Comparison of ENCODE assay signal across 1 cellular context in genomic region chr17:77510133-77510796, GRCh38.
A peak's percentile ranks its signal among the peaks of the same experiment; 100 is the strongest.
TF ChIP-seq lines count a peak whose summit lies in the region.

No MANE protein-coding gene starts in this region.

TF ChIP-seq in HepG2, 621 proteins besides CTCF, POLR2A, EP300 and RAD21 (continued from another document):
- TF ChIP-seq ZBTB37 (CRISPR knock-in tag; IDR thresholded peaks at IDR 0.05) (no peak), ZSCAN31 (CRISPR knock-in tag; IDR thresholded peaks at IDR 0.05; ENCODE audit: low read depth) (no peak), REPIN1 (CRISPR knock-in tag; IDR thresholded peaks at IDR 0.05; ENCODE audit: borderline replicate concordance, low read depth) (no peak), PHF8 (CRISPR knock-in tag; IDR thresholded peaks at IDR 0.05) (no peak), FOXP4 (CRISPR knock-in tag; IDR thresholded peaks at IDR 0.05) (0 out of 2 replicates have a peak, but pooled peaks have one; percentile 45), RXRB (CRISPR knock-in tag; IDR thresholded peaks at IDR 0.05; ENCODE audit: borderline replicate concordance) (no peak), HNF4A (CRISPR knock-in tag; IDR thresholded peaks at IDR 0.05) (peak; percentile 37; the same call in 1 of the 2 replicates), ZNF274 (CRISPR knock-in tag; IDR thresholded peaks at IDR 0.05) (peak; percentile 82; the same call in 1 of the 2 replicates), KDM4B (CRISPR knock-in tag; IDR thresholded peaks at IDR 0.05) (0 out of 2 replicates have a peak, but pooled peaks have one; percentile 13), CENPX (CRISPR knock-in tag; IDR thresholded peaks at IDR 0.05) (no peak), ZNF609 (CRISPR knock-in tag; IDR thresholded peaks at IDR 0.05; ENCODE audit: borderline replicate concordance) (peak; percentile 46; the same call in 1 of the 2 replicates), SMAD3 (CRISPR knock-in tag; IDR thresholded peaks at IDR 0.05) (no peak), POLR2AphosphoS5 (IDR thresholded peaks at IDR 0.05; ENCODE audit: low read depth, low read length) (no peak), CBX5 (CRISPR knock-in tag; IDR thresholded peaks at IDR 0.05; ENCODE audit: borderline replicate concordance) (no peak), SOX13 (IDR thresholded peaks at IDR 0.05) (no peak), SOX13 (CRISPR knock-in tag; conservative IDR thresholded peaks at IDR 0.05 in 1 of 2, IDR thresholded peaks at IDR 0.05 in 1 of 2) (peak in 1 of 2 experiments; percentile 60; a peak in 1 of 4 replicates), MXD4 (CRISPR knock-in tag; IDR thresholded peaks at IDR 0.05) (no peak), ZNF547 (CRISPR knock-in tag; IDR thresholded peaks at IDR 0.05) (no peak), ZNF644 (CRISPR knock-in tag; IDR thresholded peaks at IDR 0.05; ENCODE audit: low read depth) (peak; percentile 49; the same call in 1 of the 2 replicates), ZNF382 (CRISPR knock-in tag; IDR thresholded peaks at IDR 0.05; ENCODE audit: borderline replicate concordance) (no peak), MED1 (CRISPR knock-in tag; IDR thresholded peaks at IDR 0.05) (peak; percentile 30; the same call in 1 of the 2 replicates), SOX6 (IDR thresholded peaks at IDR 0.05) (no peak), SOX6 (CRISPR knock-in tag; IDR thresholded peaks at IDR 0.05) (0 out of 2 replicates have a peak, but pooled peaks have one; percentile 41), NFYC (CRISPR knock-in tag; IDR thresholded peaks at IDR 0.05) (no peak), SOX5 (CRISPR knock-in tag; IDR thresholded peaks at IDR 0.05; ENCODE audit: borderline replicate concordance) (peak; percentile 42; the same call in 1 of the 2 replicates)
TF ChIP-seq in HepG2: peak in this region for 31.
